Comparison of ENCODE assay signal across 19 cellular contexts in the genomic region with DNA sequence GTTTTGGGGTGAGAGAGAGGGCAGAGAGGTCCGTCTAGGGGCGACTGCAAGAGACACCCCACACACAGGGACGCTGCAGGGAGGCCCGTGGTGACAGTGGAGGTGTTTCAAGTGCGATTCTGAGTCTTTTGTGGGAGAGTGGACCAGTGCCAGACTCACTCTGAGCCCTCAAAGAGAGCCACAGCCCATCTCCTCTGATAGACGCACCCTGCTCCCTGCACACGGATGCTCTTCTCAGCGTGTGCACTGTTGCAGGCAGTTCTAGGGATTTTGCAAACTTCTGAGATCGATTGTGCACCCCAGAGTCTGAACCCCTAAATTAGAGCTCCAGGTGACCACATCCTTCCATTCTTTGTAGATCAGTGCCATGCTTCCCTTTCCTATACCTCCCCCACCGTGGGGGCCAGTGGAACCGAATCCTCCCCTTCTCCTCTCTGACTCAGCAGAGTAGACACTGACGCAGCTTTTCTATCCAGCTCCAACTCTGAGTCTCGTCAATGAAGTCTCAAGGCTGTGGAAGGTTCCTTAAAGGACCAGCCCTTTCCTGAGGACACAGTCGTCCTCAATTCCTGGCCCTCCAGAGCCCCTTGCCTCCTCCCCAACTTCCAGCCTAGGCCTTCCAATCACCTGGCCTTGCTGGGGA.
"Had no signal": no experiment of that assay in that cellular context is flagged by ENCODE, and none has a peak within 500 bp of the region (broad histone marks: within the 10 kb centered on the region; RNA-seq: fewer than 3 reads in every experiment).

No MANE protein-coding gene starts in this region.

- H3K27me3 ChIP-seq: upper lobe of left lung had no signal

- H3K9me3 Mint-ChIP-seq: activated naive CD4-positive, alpha-beta T cell treated with anti-CD3 and anti-CD28 coated beads, Interleukin-2, amount 50 U/mL, for 72 hours had no signal

- ATAC-seq: activated naive CD4-positive, alpha-beta T cell treated with anti-CD3 and anti-CD28 coated beads, Interleukin-2, amount 50 U/mL, for 72 hours; left cardiac atrium; naive thymus-derived CD4-positive, alpha-beta T cell; psoas muscle; sciatic nerve had no signal

- H3K9me3 ChIP-seq: breast epithelium, esophagus muscularis mucosa, psoas muscle, spleen, suprapubic skin, upper lobe of left lung had no signal

- H3K4me1 ChIP-seq: breast epithelium, esophagus muscularis mucosa, psoas muscle, spleen, suprapubic skin, upper lobe of left lung had no signal

- H3K27ac ChIP-seq: breast epithelium, esophagus muscularis mucosa, psoas muscle, spleen, suprapubic skin, upper lobe of left lung had no signal

- DNase-seq: activated CD4-positive, alpha-beta T cell treated with anti-CD3 and anti-CD28 coated beads, Interleukin-2, amount 50 U/mL, for 4 hours; activated CD4-positive, CD25-positive, alpha-beta regulatory T cell treated with anti-CD3 and anti-CD28 coated beads, Interleukin-2, amount 50 U/mL, for 72 hours; activated effector memory CD4-positive, alpha-beta T cell treated with anti-CD3 and anti-CD28 coated beads, Interleukin-2, amount 50 U/mL, for 16 hours; activated T-cell treated with anti-CD3 and anti-CD28 coated beads, Interleukin-2, amount 50 U/mL, for 1 hour; amygdala; foreskin fibroblast; left cardiac atrium; naive thymus-derived CD4-positive, alpha-beta T cell; psoas muscle; spleen; stimulated activated CD4-positive, alpha-beta T cell treated with anti-CD3 and anti-CD28 coated beads, Interleukin-1b, Interleukin-23, amount 100 ng/mL, for 48 hours; stimulated activated naive CD4-positive, alpha-beta T cell treated with Interleukin-2 at 50 U/mL for 16 hours; T-helper 2 cell; upper lobe of left lung had no signal

- H3K36me3 Mint-ChIP-seq: activated naive CD4-positive, alpha-beta T cell treated with anti-CD3 and anti-CD28 coated beads, Interleukin-2, amount 50 U/mL, for 72 hours; naive thymus-derived CD4-positive, alpha-beta T cell had no signal

- H3K27ac Mint-ChIP-seq: activated naive CD4-positive, alpha-beta T cell treated with anti-CD3 and anti-CD28 coated beads, Interleukin-2, amount 50 U/mL, for 72 hours; naive thymus-derived CD4-positive, alpha-beta T cell had no signal

- H3K36me3 ChIP-seq: breast epithelium, esophagus muscularis mucosa, spleen, suprapubic skin, upper lobe of left lung had no signal

- H3K4me3 ChIP-seq: breast epithelium, esophagus muscularis mucosa, psoas muscle, spleen, suprapubic skin, upper lobe of left lung had no signal

- H3K4me3 Mint-ChIP-seq: naive thymus-derived CD4-positive, alpha-beta T cell had no signal
